Comparison of ENCODE assay signal across 2 cellular contexts in genomic region chr5:32552491-32552890, GRCh38.
A peak's percentile ranks its signal among the peaks of the same experiment; 100 is the strongest.
TF ChIP-seq lines count a peak whose summit lies in the region.

No MANE protein-coding gene starts in this region.

TF ChIP-seq in K562, 482 proteins besides CTCF, POLR2A, EP300 and RAD21:
- TF ChIP-seq NFYB (IDR thresholded peaks at IDR 0.05; ENCODE audit: extremely low read depth, insufficient read length) = peak; percentile 51

TF ChIP-seq in HepG2, 621 proteins besides CTCF, POLR2A, EP300 and RAD21:
- peak; percentile 57 for TF ChIP-seq NFYB (CRISPR knock-in tag; IDR thresholded peaks at IDR 0.05)
